In the genomic region with DNA sequence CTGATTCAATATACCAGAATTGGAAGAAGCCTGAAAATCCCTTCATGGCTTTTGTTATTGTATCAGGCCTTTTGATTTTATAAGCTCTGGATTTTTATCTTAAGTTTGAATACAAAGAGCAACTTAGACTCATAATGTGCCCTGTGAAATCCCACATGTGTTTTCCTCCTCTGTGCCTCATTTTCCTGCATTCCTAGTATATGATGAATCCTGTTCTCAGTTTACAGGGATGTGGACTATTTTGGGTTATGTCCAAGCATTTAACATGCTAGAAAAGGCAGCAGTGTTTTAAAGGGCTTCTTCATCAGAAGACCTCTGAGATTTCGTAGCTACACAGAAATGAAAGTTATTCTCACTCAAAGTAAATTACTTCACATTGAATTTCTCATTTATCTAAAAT, we compare ENCODE assay signal across 15 cellular contexts.
DNase-seq lines count a peak whose midpoint lies in the region; ATAC-seq, FAIRE-seq and TF ChIP-seq lines count a peak whose summit lies in the region.
"Had no signal": no experiment of that assay in that cellular context is flagged by ENCODE, and none has a peak within 500 bp of the region (broad histone marks: within the 10 kb centered on the region; RNA-seq: fewer than 3 reads in every experiment).

No MANE protein-coding gene starts in this region.

- BruUV-seq in HepG2 (replicated peaks; lab: Mats Ljungman, UMichigan), result no TSS peak

- TF ChIP-seq POLR2A in HepG2 (IDR thresholded peaks at IDR 0.05; ENCODE audit: insufficient read depth in 1 of 2, low read depth in 2 of 2, low read length in 2 of 2) (no peak), right lobe of liver (IDR thresholded peaks at IDR 0.05) (no peak)

- no peak overlapping the region for H3K9ac ChIP-seq in HepG2 (ENCODE audit: insufficient read depth, low read depth, low read length)

- ATAC-seq in HepG2 (no peak), right lobe of liver (no peak), GM18511 (IDR thresholded peaks at IDR 0.05; ENCODE audit: unreplicated experiment) (no peak)
- ATAC-seq: esophagus mucosa had no signal

- POLR2A ChIA-PET in HepG2 (lab: Yijun Ruan, JAX), result no interaction called here

- no peak overlapping the region for H3K4me2 ChIP-seq in HepG2 (ENCODE audit: low read depth, low read length)

- in situ Hi-C loops in HepG2 (cut with HindIII; ENCODE audit: extremely low pct_ligation_motif_present, low pct_unique_long_range_greater_than_20kb) (no loop called here), astrocyte of the cerebellum (cut with HindIII; ENCODE audit: low sequenced_read_pairs) (no loop called here)

- H3K79me2 ChIP-seq in HepG2 (ENCODE audit: insufficient read depth, low read length), result no peaks in the 10 kb centered on the region

- intact Hi-C loops in HepG2 (cut with micrococcal nuclease; ENCODE audit: unreplicated experiment), result no loop called here
- intact Hi-C loops in right lobe of liver (cut with DNase I), result no loop called here

- WGBS in HepG2 (ENCODE audit: low lambda C conversion rate), result 0% methylated on average over 1 of the region's 1 CpG
- WGBS in right lobe of liver (ENCODE audit: insufficient coverage, low coverage, low lambda C conversion rate, missing lambda C conversion rate), result 41% methylated on average over 1 of the region's 1 CpG

- H3K4me1 ChIP-seq in HepG2 (ENCODE audit: insufficient read depth, low read length), result no peaks in the 10 kb centered on the region
- no peaks in the 10 kb centered on the region for H3K4me1 ChIP-seq in right lobe of liver

- H3K9me3 ChIP-seq in HepG2 (ENCODE audit: low read length) (no peaks in the 10 kb centered on the region), right lobe of liver (no peaks in the 10 kb centered on the region)

- CTCF ChIA-PET in HepG2 (lab: Yijun Ruan, JAX; ENCODE audit: low intra/inter-chr PET ratio, low total read pairs), result no interaction called here

- DNase-seq in HepG2 (ENCODE audit: low spot score) (no peak), right lobe of liver (no peak), astrocyte of the cerebellum (ENCODE audit: low read depth) (peak; percentile 83), glomerular endothelial cell (ENCODE audit: extremely low read depth, low read depth, low spot score) (peak; percentile 50), urothelium cell line (ENCODE audit: low spot score) (peak; percentile 16), GM19239 (ENCODE audit: insufficient read length, low spot score) (no peak), OCI-M1 (lab: John Stamatoyannopoulos, UW) (no peak)
- DNase-seq: activated CD8-positive, alpha-beta memory T cell treated with anti-CD3 and anti-CD28 coated beads, Interleukin-2, amount 50 U/mL, for 48 hours; amygdala; NCI-H1694; occipital lobe; stimulated activated CD4-positive, alpha-beta T cell treated with anti-CD3 and anti-CD28 coated beads, Interleukin-4, amount 100 ng/mL, for 4 hours; T-helper 9 cell had no signal

- TF ChIP-seq RAD21 in HepG2 (CRISPR knock-in tag; IDR thresholded peaks at IDR 0.05), result no peak

- H3K4me3 ChIP-seq in HepG2 (replicated peaks in 1 of 3; ENCODE audit: insufficient read depth in 1 of 3, low read depth in 2 of 3, low read length in 3 of 3), result no peak overlapping the region
- H3K4me3 ChIP-seq in right lobe of liver, result no peak overlapping the region
- no peak overlapping the region for H3K4me3 ChIP-seq in astrocyte of the cerebellum (ENCODE audit: low read depth, low read length)

- H4K20me1 ChIP-seq in HepG2 (ENCODE audit: insufficient read depth, low read length), result no peaks in the 10 kb centered on the region

- no peaks in the 10 kb centered on the region for H3K36me3 ChIP-seq in HepG2 (replicated peaks in 1 of 2; ENCODE audit: control insufficient read depth in 1 of 2, insufficient read depth in 2 of 2, low read length in 2 of 2)
- H3K36me3 ChIP-seq in right lobe of liver, result no peaks in the 10 kb centered on the region

- FAIRE-seq in HepG2 (lab: Jason Lieb, UNC), result no peak
- no peak for FAIRE-seq in urothelium cell line (lab: Jason Lieb, UNC)
- no peak for FAIRE-seq in GM19239 (lab: Jason Lieb, UNC)

- TF ChIP-seq EP300 in HepG2 (IDR thresholded peaks at IDR 0.05; ENCODE audit: low read depth in 2 of 2, low read length in 2 of 2) (no peak), HepG2 (CRISPR knock-in tag; IDR thresholded peaks at IDR 0.05; ENCODE audit: borderline replicate concordance) (no peak)

- H3K27me3 ChIP-seq in HepG2 (ENCODE audit: control insufficient read depth in 1 of 2, insufficient read depth in 2 of 2, low read length in 2 of 2) (no peaks in the 10 kb centered on the region), right lobe of liver (no peaks in the 10 kb centered on the region)

- H2AFZ ChIP-seq in HepG2 (ENCODE audit: low read length), result no peak overlapping the region

- TF ChIP-seq CTCF in HepG2 (CRISPR knock-in tag; IDR thresholded peaks at IDR 0.05) (no peak), right lobe of liver (IDR thresholded peaks at IDR 0.05) (no peak), astrocyte of the cerebellum (IDR thresholded peaks at IDR 0.05; ENCODE audit: low read depth, low read length, missing control alignments) (no peak)

- H3K27ac ChIP-seq in HepG2 (ENCODE audit: extremely low read length, insufficient read depth, low read length) (no peak overlapping the region), right lobe of liver (no peak overlapping the region)

TF ChIP-seq in HepG2, 621 proteins besides CTCF, POLR2A, EP300 and RAD21:
- TF ChIP-seq SMYD3 (CRISPR knock-in tag; IDR thresholded peaks at IDR 0.05) (no peak), DMAP1 (CRISPR knock-in tag; IDR thresholded peaks at IDR 0.05) (no peak), SMC3 (IDR thresholded peaks at IDR 0.05; ENCODE audit: low read length) (no peak), NFKB2 (CRISPR knock-in tag; IDR thresholded peaks at IDR 0.05; ENCODE audit: borderline replicate concordance) (no peak), ZNF572 (CRISPR knock-in tag; IDR thresholded peaks at IDR 0.05) (no peak)
- TF ChIP-seq, protein P1, sequence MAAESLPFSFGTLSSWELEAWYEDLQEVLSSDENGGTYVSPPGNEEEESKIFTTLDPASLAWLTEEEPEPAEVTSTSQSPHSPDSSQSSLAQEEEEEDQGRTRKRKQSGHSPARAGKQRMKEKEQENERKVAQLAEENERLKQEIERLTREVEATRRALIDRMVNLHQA (CRISPR knock-in tag; IDR thresholded peaks at IDR 0.05), result no peak
- TF ChIP-seq, protein P2, sequence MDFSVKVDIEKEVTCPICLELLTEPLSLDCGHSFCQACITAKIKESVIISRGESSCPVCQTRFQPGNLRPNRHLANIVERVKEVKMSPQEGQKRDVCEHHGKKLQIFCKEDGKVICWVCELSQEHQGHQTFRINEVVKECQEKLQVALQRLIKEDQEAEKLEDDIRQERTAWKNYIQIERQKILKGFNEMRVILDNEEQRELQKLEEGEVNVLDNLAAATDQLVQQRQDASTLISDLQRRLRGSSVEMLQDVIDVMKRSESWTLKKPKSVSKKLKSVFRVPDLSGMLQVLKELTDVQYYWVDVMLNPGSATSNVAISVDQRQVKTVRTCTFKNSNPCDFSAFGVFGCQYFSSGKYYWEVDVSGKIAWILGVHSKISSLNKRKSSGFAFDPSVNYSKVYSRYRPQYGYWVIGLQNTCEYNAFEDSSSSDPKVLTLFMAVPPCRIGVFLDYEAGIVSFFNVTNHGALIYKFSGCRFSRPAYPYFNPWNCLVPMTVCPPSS (IDR thresholded peaks at IDR 0.05), result no peak
- TF ChIP-seq, protein P3, sequence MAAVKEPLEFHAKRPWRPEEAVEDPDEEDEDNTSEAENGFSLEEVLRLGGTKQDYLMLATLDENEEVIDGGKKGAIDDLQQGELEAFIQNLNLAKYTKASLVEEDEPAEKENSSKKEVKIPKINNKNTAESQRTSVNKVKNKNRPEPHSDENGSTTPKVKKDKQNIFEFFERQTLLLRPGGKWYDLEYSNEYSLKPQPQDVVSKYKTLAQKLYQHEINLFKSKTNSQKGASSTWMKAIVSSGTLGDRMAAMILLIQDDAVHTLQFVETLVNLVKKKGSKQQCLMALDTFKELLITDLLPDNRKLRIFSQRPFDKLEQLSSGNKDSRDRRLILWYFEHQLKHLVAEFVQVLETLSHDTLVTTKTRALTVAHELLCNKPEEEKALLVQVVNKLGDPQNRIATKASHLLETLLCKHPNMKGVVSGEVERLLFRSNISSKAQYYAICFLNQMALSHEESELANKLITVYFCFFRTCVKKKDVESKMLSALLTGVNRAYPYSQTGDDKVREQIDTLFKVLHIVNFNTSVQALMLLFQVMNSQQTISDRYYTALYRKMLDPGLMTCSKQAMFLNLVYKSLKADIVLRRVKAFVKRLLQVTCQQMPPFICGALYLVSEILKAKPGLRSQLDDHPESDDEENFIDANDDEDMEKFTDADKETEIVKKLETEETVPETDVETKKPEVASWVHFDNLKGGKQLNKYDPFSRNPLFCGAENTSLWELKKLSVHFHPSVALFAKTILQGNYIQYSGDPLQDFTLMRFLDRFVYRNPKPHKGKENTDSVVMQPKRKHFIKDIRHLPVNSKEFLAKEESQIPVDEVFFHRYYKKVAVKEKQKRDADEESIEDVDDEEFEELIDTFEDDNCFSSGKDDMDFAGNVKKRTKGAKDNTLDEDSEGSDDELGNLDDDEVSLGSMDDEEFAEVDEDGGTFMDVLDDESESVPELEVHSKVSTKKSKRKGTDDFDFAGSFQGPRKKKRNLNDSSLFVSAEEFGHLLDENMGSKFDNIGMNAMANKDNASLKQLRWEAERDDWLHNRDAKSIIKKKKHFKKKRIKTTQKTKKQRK (IDR thresholded peaks at IDR 0.05; ENCODE audit: low read length), result no peak
- TF ChIP-seq, protein P4, sequence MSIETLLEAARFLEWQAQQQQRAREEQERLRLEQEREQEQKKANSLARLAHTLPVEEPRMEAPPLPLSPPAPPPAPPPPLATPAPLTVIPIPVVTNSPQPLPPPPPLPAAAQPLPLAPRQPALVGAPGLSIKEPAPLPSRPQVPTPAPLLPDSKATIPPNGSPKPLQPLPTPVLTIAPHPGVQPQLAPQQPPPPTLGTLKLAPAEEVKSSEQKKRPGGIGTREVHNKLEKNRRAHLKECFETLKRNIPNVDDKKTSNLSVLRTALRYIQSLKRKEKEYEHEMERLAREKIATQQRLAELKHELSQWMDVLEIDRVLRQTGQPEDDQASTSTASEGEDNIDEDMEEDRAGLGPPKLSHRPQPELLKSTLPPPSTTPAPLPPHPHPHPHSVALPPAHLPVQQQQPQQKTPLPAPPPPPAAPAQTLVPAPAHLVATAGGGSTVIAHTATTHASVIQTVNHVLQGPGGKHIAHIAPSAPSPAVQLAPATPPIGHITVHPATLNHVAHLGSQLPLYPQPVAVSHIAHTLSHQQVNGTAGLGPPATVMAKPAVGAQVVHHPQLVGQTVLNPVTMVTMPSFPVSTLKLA (IDR thresholded peaks at IDR 0.05), result peak; percentile 21; the same call in 1 of the 2 replicates

Comparison
In these comparisons a context has a peak if more than half of its experiments do, and no peak if none do; other contexts are left out.
1. DNase-seq: peak in astrocyte of the cerebellum (single experiment), glomerular endothelial cell (single experiment) and urothelium cell line (single experiment); none in HepG2 (single experiment), right lobe of liver (0 of 3), GM19239 (single experiment) and OCI-M1 (single experiment).